1 cellular context compared by ENCODE assay signal in genomic region chr10:15168296-15168780, GRCh38.
TF ChIP-seq lines count a peak whose summit lies in the region.

TSS of gene NMT2 (minus strand) at chr10:15168693. CDS start at chr10:15168612, 81 bp downstream.

TF ChIP-seq in HepG2, 621 proteins besides CTCF, POLR2A, EP300 and RAD21 (continued from another document and continues in another):
- TF ChIP-seq BCLAF1 (IDR thresholded peaks at IDR 0.05) (no peak), SP4 (CRISPR knock-in tag; IDR thresholded peaks at IDR 0.05) (peak; percentile 91), ARID4A (CRISPR knock-in tag; IDR thresholded peaks at IDR 0.05; ENCODE audit: borderline replicate concordance) (peak; percentile 70; the same call in 1 of the 2 replicates), HMGXB3 (CRISPR knock-in tag; IDR thresholded peaks at IDR 0.05; ENCODE audit: borderline replicate concordance) (no peak), PRDM10 (CRISPR knock-in tag; IDR thresholded peaks at IDR 0.05; ENCODE audit: low read depth) (no peak), DNMT3B (CRISPR knock-in tag; conservative IDR thresholded peaks at IDR 0.05) (no peak), MIER3 (CRISPR knock-in tag; IDR thresholded peaks at IDR 0.05; ENCODE audit: borderline replicate concordance) (no peak), JDP2 (CRISPR knock-in tag; IDR thresholded peaks at IDR 0.05; ENCODE audit: borderline replicate concordance) (no peak), KDM5B (CRISPR knock-in tag; IDR thresholded peaks at IDR 0.05; ENCODE audit: borderline replicate concordance) (peak; percentile 13; the same call in 1 of the 2 replicates), ZFY (CRISPR knock-in tag; IDR thresholded peaks at IDR 0.05) (peak; percentile 69), PITX1 (CRISPR knock-in tag; IDR thresholded peaks at IDR 0.05) (peak; percentile 16; the same call in 1 of the 2 replicates), ZBTB40 (IDR thresholded peaks at IDR 0.05) (no peak), ZBTB40 (CRISPR knock-in tag; IDR thresholded peaks at IDR 0.05) (0 out of 2 replicates have a peak, but pooled peaks have one; percentile 14), STAG1 (CRISPR knock-in tag; IDR thresholded peaks at IDR 0.05) (peak; percentile 47), ZNF724P (CRISPR knock-in tag; IDR thresholded peaks at IDR 0.05; ENCODE audit: borderline replicate concordance) (peak; percentile 87), ZNF446 (CRISPR knock-in tag; IDR thresholded peaks at IDR 0.05) (0 out of 2 replicates have a peak, but pooled peaks have one; percentile 26), BCL6 (CRISPR knock-in tag; IDR thresholded peaks at IDR 0.05) (peak; percentile 30; the same call in 1 of the 2 replicates), HOXD1 (CRISPR knock-in tag; IDR thresholded peaks at IDR 0.05) (no peak), E2F5 (CRISPR knock-in tag; conservative IDR thresholded peaks at IDR 0.05) (0 out of 2 replicates have a peak, but pooled peaks have one; percentile 30), HHEX (CRISPR knock-in tag; IDR thresholded peaks at IDR 0.05) (no peak)
